26 cellular contexts compared by ENCODE assay signal in genomic region chr20:52948491-52948890, GRCh38.
"Had no signal": no experiment of that assay in that cellular context is flagged by ENCODE, and none has a peak within 500 bp of the region (broad histone marks: within the 10 kb centered on the region; RNA-seq: fewer than 3 reads in every experiment).

No MANE protein-coding gene starts in this region.

- H3K36me3 ChIP-seq: cardiac muscle cell, gastrocnemius medialis, sigmoid colon, uterus had no signal

- H3K9me3 Mint-ChIP-seq: activated naive CD8-positive, alpha-beta T cell treated with anti-CD3 and anti-CD28 coated beads for 36 hours; activated T-helper 17 cell treated with anti-CD3 and anti-CD28 coated beads, Interleukin-2, amount 50 U/mL, for 72 hours; endodermal cell; T-cell; T-helper 2 cell treated with Interferon-gamma antibody and Interleukin-4, amounts not matched to agents 5 μg/mL and 100 μg/mL, for 36 hours had no signal

- H3K27ac ChIP-seq: cardiac muscle cell, epithelial cell of prostate, gastrocnemius medialis, sigmoid colon, testis, uterus had no signal

- H3K4me1 Mint-ChIP-seq: activated naive CD8-positive, alpha-beta T cell treated with anti-CD3 and anti-CD28 coated beads for 36 hours; activated T-helper 17 cell treated with anti-CD3 and anti-CD28 coated beads, Interleukin-2, amount 50 U/mL, for 72 hours; endodermal cell; memory B cell; stimulated activated naive B cell treated with anti-CD40 and anti-IgM and Interleukin-4, amounts not matched to agents 10 μg/mL and 1 μg/mL and 100 μg/mL, for 72 hours; T-cell had no signal

- H3K4me1 ChIP-seq: gastrocnemius medialis, sigmoid colon, testis, uterus had no signal

- H3K9me3 ChIP-seq: gastrocnemius medialis, mucosa of descending colon, sigmoid colon, testis, uterus had no signal

- H3K36me3 Mint-ChIP-seq: activated naive CD8-positive, alpha-beta T cell treated with anti-CD3 and anti-CD28 coated beads for 36 hours; memory B cell; stimulated activated naive B cell treated with anti-CD40 and anti-IgM and Interleukin-4, amounts not matched to agents 10 μg/mL and 1 μg/mL and 100 μg/mL, for 72 hours; T-cell had no signal

- H3K27ac Mint-ChIP-seq: activated naive CD8-positive, alpha-beta T cell treated with anti-CD3 and anti-CD28 coated beads for 36 hours; activated T-cell treated with anti-CD3 and anti-CD28 coated beads, Interleukin-2, amount 50 U/mL, for 24 hours; activated T-helper 17 cell treated with anti-CD3 and anti-CD28 coated beads, Interleukin-2, amount 50 U/mL, for 72 hours; endodermal cell; memory B cell; stimulated activated naive B cell treated with anti-CD40 and anti-IgM and Interleukin-4, amounts not matched to agents 10 μg/mL and 1 μg/mL and 100 μg/mL, for 72 hours; T-cell; T-helper 2 cell treated with Interferon-gamma antibody and Interleukin-4, amounts not matched to agents 5 μg/mL and 100 μg/mL, for 36 hours had no signal

- H3K4me3 ChIP-seq: cardiac muscle cell, gastrocnemius medialis, mucosa of descending colon, sigmoid colon, smooth muscle cell, testis, uterus had no signal

- ATAC-seq: activated T-helper 17 cell treated with anti-CD3 and anti-CD28 coated beads, Interleukin-2, amount 50 U/mL, for 72 hours; gastrocnemius medialis; left ventricle myocardium superior; mucosa of descending colon; stimulated activated naive B cell treated with anti-CD40 and anti-IgM and Interleukin-4, amounts not matched to agents 10 μg/mL and 1 μg/mL and 100 μg/mL, for 72 hours; T-cell had no signal

- H3K27me3 ChIP-seq: cardiac muscle cell, gastrocnemius medialis, sigmoid colon, testis, uterus had no signal

- DNase-seq: activated naive CD4-positive, alpha-beta T cell; activated naive CD8-positive, alpha-beta T cell treated with anti-CD3 and anti-CD28 coated beads for 36 hours; activated T-cell treated with anti-CD3 and anti-CD28 coated beads, Interleukin-2, amount 50 U/mL, for 24 hours; cortex of kidney; endodermal cell; gastrocnemius medialis; head of caudate nucleus; hypothalamus; left ventricle myocardium superior; mucosa of descending colon; occipital lobe; posterior cingulate gyrus; sigmoid colon; stimulated activated CD4-positive, alpha-beta T cell treated with anti-CD3 and anti-CD28 coated beads, Interleukin-15, amount 100 ng/mL, for 24 hours; stimulated activated CD8-positive, alpha-beta memory T cell treated with anti-CD3 and anti-CD28 coated beads, Interleukin-4, amount 100 ng/mL, for 48 hours; stimulated activated naive B cell treated with anti-CD40 and anti-IgM and Interleukin-4, amounts not matched to agents 10 μg/mL and 1 μg/mL and 100 μg/mL, for 72 hours; T-cell; testis; trophoblast cell; uterus had no signal

- H3K4me3 Mint-ChIP-seq: activated naive CD8-positive, alpha-beta T cell treated with anti-CD3 and anti-CD28 coated beads for 36 hours; activated T-cell treated with anti-CD3 and anti-CD28 coated beads, Interleukin-2, amount 50 U/mL, for 24 hours; activated T-helper 17 cell treated with anti-CD3 and anti-CD28 coated beads, Interleukin-2, amount 50 U/mL, for 72 hours; endodermal cell; memory B cell; stimulated activated naive B cell treated with anti-CD40 and anti-IgM and Interleukin-4, amounts not matched to agents 10 μg/mL and 1 μg/mL and 100 μg/mL, for 72 hours; T-cell; T-helper 2 cell treated with Interferon-gamma antibody and Interleukin-4, amounts not matched to agents 5 μg/mL and 100 μg/mL, for 36 hours had no signal

- H3K4me2 ChIP-seq: smooth muscle cell had no signal
